1 cellular context compared by ENCODE assay signal in the genomic region with DNA sequence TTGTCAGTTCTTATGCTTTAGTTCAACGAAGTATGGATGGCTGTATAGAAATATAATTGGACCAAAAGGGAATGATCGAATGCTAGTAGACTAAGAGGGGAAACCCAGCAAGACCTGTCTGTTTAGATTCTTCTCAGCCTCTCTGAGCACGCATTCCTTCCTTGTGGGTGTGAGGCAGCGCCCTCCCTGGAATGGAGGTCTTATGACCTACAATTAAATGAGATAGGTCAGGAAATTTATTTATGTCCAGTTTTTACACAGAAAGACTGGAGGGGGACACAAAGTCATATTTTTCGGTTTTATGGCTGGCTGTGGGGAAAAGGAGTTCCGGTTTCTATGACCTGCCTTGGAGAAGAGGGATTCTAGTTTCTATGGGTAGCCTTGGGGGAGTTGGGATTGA.
TF ChIP-seq lines count a peak whose summit lies in the region.

No MANE protein-coding gene starts in this region.

TF ChIP-seq in WTC11, 78 proteins besides CTCF, POLR2A, EP300 and RAD21 (continued from another document):
- TF ChIP-seq, protein P1, sequence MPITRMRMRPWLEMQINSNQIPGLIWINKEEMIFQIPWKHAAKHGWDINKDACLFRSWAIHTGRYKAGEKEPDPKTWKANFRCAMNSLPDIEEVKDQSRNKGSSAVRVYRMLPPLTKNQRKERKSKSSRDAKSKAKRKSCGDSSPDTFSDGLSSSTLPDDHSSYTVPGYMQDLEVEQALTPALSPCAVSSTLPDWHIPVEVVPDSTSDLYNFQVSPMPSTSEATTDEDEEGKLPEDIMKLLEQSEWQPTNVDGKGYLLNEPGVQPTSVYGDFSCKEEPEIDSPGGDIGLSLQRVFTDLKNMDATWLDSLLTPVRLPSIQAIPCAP (CRISPR knock-in tag; IDR thresholded peaks at IDR 0.05), result no peak
- TF ChIP-seq, protein P2, sequence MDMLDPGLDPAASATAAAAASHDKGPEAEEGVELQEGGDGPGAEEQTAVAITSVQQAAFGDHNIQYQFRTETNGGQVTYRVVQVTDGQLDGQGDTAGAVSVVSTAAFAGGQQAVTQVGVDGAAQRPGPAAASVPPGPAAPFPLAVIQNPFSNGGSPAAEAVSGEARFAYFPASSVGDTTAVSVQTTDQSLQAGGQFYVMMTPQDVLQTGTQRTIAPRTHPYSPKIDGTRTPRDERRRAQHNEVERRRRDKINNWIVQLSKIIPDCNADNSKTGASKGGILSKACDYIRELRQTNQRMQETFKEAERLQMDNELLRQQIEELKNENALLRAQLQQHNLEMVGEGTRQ (CRISPR knock-in tag; IDR thresholded peaks at IDR 0.05), result no peak
- TF ChIP-seq FOXJ3 (CRISPR knock-in tag; IDR thresholded peaks at IDR 0.05; ENCODE audit: borderline replicate concordance), result no peak
